20 cellular contexts compared by ENCODE assay signal in the genomic region with DNA sequence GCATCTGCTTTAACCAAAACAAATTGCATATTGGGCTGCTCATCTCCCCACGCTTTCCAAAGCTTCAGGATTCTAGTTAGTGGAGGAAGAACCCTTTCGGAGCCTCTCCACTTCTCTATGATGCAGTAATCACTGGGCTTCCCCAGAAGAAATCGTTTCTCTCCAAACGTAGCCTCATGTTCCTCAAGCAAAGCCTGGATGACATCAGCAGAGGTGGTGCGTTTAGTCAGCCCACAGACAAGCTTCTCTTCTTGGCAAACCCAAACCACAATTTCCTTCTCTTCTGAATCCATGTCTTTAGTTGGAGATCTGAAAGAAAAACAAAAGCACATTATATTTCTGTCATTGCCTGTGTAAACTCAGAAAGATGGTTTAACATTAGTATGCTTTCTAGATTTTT. TPM values are rescaled to one million over a fixed set of nuclear protein-coding genes. Genes with fewer than 3 reads are reported as not detected.
DNase-seq lines count a peak whose midpoint lies in the region; ATAC-seq, FAIRE-seq and TF ChIP-seq lines count a peak whose summit lies in the region.
"Had no signal": no experiment of that assay in that cellular context is flagged by ENCODE, and none has a peak within 500 bp of the region (broad histone marks: within the 10 kb centered on the region; RNA-seq: fewer than 3 reads in every experiment).

No MANE protein-coding gene starts in this region.

- intact Hi-C loops in left ventricle myocardium inferior (cut with micrococcal nuclease) = no loop called here
- intact Hi-C loops in Right ventricle myocardium inferior (cut with DNase I) = no loop called here
- intact Hi-C loops in aorta (cut with DNase I) = no loop called here

- TF ChIP-seq CTCF in left ventricle myocardium inferior (IDR thresholded peaks at IDR 0.05; ENCODE audit: borderline replicate concordance) = no peak

- ATAC-seq in Right ventricle myocardium inferior (no peak), aorta (ENCODE audit: low FRiP score) (no peak), HG03521 (IDR thresholded peaks at IDR 0.05; ENCODE audit: unreplicated experiment) (no peak)
- ATAC-seq: activated T-cell treated with anti-CD3 and anti-CD28 coated beads, Interleukin-2, amount 50 U/mL, for 72 hours; left colon had no signal

- H3K4me1 ChIP-seq in left ventricle myocardium inferior (peaks cover 20% of the 10 kb centered on the region), aorta (ENCODE audit: control insufficient read depth in 1 of 2, insufficient read depth in 2 of 2, low read length in 2 of 2) (peaks cover 2% of the 10 kb centered on the region in 2 donors)
- H3K4me1 ChIP-seq: spleen, upper lobe of left lung had no signal

- DNase-seq in left ventricle myocardium inferior (no peak), Right ventricle myocardium inferior (ENCODE audit: missing footprints) (no peak), amniotic epithelial cell (ENCODE audit: low read depth) (peak; percentile 43), foreskin melanocyte (peak; percentile 43), aorta (no peak), NCI-H69 (lab: John Stamatoyannopoulos, UW) (no peak), frontal cortex (ENCODE audit: low spot score in 2 of 2) (no peak)
- DNase-seq: activated CD4-positive, alpha-beta memory T cell treated with anti-CD3 and anti-CD28 coated beads for 36 hours; activated T-cell treated with anti-CD3 and anti-CD28 coated beads, Interleukin-2, amount 50 U/mL, for 72 hours; hypothalamus; left colon; NCI-H1092 treated with DMSO at 0.1 percent for 48 hours; SIG-M5; spleen; stimulated activated naive CD4-positive, alpha-beta T cell; T-helper 9 cell; upper lobe of left lung had no signal

- H3K9me3 ChIP-seq in left ventricle myocardium inferior (replicated peaks) = peaks cover 6% of the 10 kb centered on the region
- H3K9me3 ChIP-seq in aorta (ENCODE audit: control insufficient read depth, low read length) = no peaks in the 10 kb centered on the region
- H3K9me3 ChIP-seq: spleen, upper lobe of left lung had no signal

- H3K4me3 ChIP-seq in left ventricle myocardium inferior = no peak overlapping the region
- H3K4me3 ChIP-seq in aorta (ENCODE audit: low read length in 2 of 2) = no peak overlapping the region
- H3K4me3 ChIP-seq: spleen, upper lobe of left lung had no signal

- H3K27me3 ChIP-seq in left ventricle myocardium inferior (ENCODE audit: low read depth) (no peaks in the 10 kb centered on the region), aorta (ENCODE audit: control insufficient read depth in 1 of 2, insufficient read depth in 2 of 2, low read length in 1 of 2) (no peaks in the 10 kb centered on the region)
- H3K27me3 ChIP-seq: spleen, upper lobe of left lung had no signal

- 85 to 91% methylated on average over 5 of the region's 5 CpGs for WGBS in aorta, 2 donors

- H3K27ac ChIP-seq in left ventricle myocardium inferior (replicated peaks) = peak overlapping the region; percentile 21
- no peak overlapping the region for H3K27ac ChIP-seq in aorta (ENCODE audit: low read depth in 1 of 2, low read length in 2 of 2)
- H3K27ac ChIP-seq: spleen, upper lobe of left lung had no signal

- H3K36me3 ChIP-seq in left ventricle myocardium inferior (peaks cover 19% of the 10 kb centered on the region), aorta (ENCODE audit: control insufficient read depth in 1 of 2, insufficient read depth in 2 of 2, low read length in 1 of 2) (peaks cover 0 to 3% of the 10 kb centered on the region in 2 donors)

- FAIRE-seq in frontal cortex (lab: Jason Lieb, UNC) = no peak
- FAIRE-seq: GM12892 had no signal

RNA-seq across cellular contexts. Expression of gene RASSF9, which starts 30.6 kb away (rescaled TPM):
- total RNA-seq in left ventricle myocardium inferior = 7.3 TPM
- total RNA-seq in Right ventricle myocardium inferior = 6.2 TPM
- total RNA-seq in aorta = 1 to 10 TPM; 6.5 to 7.9 TPM
- under 1 TPM; 0.25 to 0.46 TPM for polyA plus RNA-seq in aorta
- total RNA-seq in frontal cortex = 0.41 TPM
- total RNA-seq: activated CD4-positive, alpha-beta memory T cell treated with anti-CD3 and anti-CD28 coated beads for 36 hours; activated T-cell treated with anti-CD3 and anti-CD28 coated beads, Interleukin-2, amount 50 U/mL, for 72 hours; G401 had no signal

Comparison
In these comparisons a context has a peak if more than half of its experiments do, and no peak if none do; other contexts are left out.
1. DNase-seq: peak in amniotic epithelial cell (single experiment) and foreskin melanocyte (single experiment); none in left ventricle myocardium inferior (single experiment), Right ventricle myocardium inferior (single experiment), aorta (0 of 2), NCI-H69 (single experiment) and frontal cortex (0 of 2).